ENCODE assay signal across 17 cellular contexts in the genomic region with DNA sequence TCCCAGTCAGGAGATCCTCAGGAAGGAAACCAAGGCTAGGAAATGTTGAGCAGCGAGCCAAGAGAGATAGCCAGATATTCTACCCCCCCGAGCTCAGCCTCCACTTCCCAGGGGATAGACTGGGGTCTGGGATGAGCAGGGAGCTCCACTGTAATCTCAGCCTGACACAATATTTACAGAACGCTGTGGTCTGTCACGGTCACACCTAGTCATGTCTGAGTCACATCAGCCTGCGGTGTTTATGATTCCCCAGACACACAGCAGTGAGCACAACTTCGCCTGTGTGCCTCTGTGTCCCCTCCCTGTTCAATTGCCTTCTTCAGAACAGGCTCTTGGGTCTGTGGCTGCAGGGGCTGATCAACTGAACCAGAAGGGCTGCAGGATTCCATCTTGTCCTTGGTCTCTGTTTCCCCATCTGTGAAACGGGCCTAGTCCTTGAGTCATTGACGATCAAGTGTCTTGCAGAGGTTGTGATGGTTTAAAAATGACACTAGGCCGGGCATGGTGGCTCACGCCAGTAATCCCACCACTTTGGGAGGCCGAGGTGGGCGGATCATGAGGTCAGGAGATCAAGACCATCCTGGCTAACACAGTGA. TPM values are rescaled to one million over a fixed set of nuclear protein-coding genes. Genes with fewer than 3 reads are reported as not detected.
DNase-seq lines count a peak whose midpoint lies in the region; ATAC-seq and FAIRE-seq lines count a peak whose summit lies in the region.
"Had no signal": no experiment of that assay in that cellular context is flagged by ENCODE, and none has a peak within 500 bp of the region (broad histone marks: within the 10 kb centered on the region; RNA-seq: fewer than 3 reads in every experiment).

No MANE protein-coding gene starts in this region.

- FAIRE-seq in RCC 7860 (lab: Jason Lieb, UNC): peak; percentile 90

- no peak for DNase-seq in activated T-cell treated with anti-CD3 and anti-CD28 coated beads, Interleukin-2, amount 50 U/mL, for 72 hours
- DNase-seq in activated T-cell treated with anti-CD3 and anti-CD28 coated beads, Interleukin-2, amount 50 U/mL, for 48 hours: no peak
- DNase-seq in RCC 7860 (ENCODE audit: low spot score) (peak; percentile 86), epithelial cell of prostate (ENCODE audit: low read depth, low spot score) (peak; percentile 33), SKM-1 (lab: John Stamatoyannopoulos, UW; ENCODE audit: unreplicated experiment) (no peak)
- no peak for DNase-seq in effector CD4-positive, alpha-beta T cell
- DNase-seq: activated CD4-positive, alpha-beta T cell treated with anti-CD3 and anti-CD28 coated beads, Interleukin-2, amount 10 ng/mL, durations not matched to agents 24 days and 14 days; activated effector memory CD4-positive, alpha-beta T cell treated with anti-CD3 and anti-CD28 coated beads, Interleukin-2, amount 50 U/mL, for 16 hours; central memory CD4-positive, alpha-beta T cell; immature natural killer cell; NCI-H1105 had no signal

- H3K36me3 Mint-ChIP-seq in activated T-cell treated with anti-CD3 and anti-CD28 coated beads, Interleukin-2, amount 50 U/mL, for 72 hours (ENCODE audit: insufficient read depth in 2 of 2): no peaks in the 10 kb centered on the region
- H3K36me3 Mint-ChIP-seq: immature natural killer cell had no signal

- H3K9ac ChIP-seq in skeletal muscle satellite cell (ENCODE audit: low read depth, low read length): no peak overlapping the region

- no peaks in the 10 kb centered on the region for H3K9me3 Mint-ChIP-seq in activated T-cell treated with anti-CD3 and anti-CD28 coated beads, Interleukin-2, amount 50 U/mL, for 72 hours
- H3K9me3 Mint-ChIP-seq: activated CD4-positive, alpha-beta T cell treated with anti-CD3 and anti-CD28 coated beads, Interleukin-2, amount 10 ng/mL, durations not matched to agents 24 days and 14 days; neural crest cell had no signal

- peaks cover 10% of the 10 kb centered on the region for H3K4me1 ChIP-seq in skeletal muscle satellite cell (ENCODE audit: control insufficient read depth, insufficient read depth, low read length)

- H3K27ac Mint-ChIP-seq in activated T-cell treated with anti-CD3 and anti-CD28 coated beads, Interleukin-2, amount 50 U/mL, for 72 hours: no peak overlapping the region
- H3K27ac Mint-ChIP-seq: activated CD4-positive, alpha-beta T cell treated with anti-CD3 and anti-CD28 coated beads, Interleukin-2, amount 10 ng/mL, durations not matched to agents 24 days and 14 days; immature natural killer cell had no signal

- peak overlapping the region; percentile 46 for H3K4me2 ChIP-seq in skeletal muscle satellite cell (ENCODE audit: low read length)

- no peaks in the 10 kb centered on the region for H3K9me3 ChIP-seq in skeletal muscle satellite cell (replicated peaks; ENCODE audit: low read length)
- H3K9me3 ChIP-seq: esophagus muscularis mucosa had no signal

- H3K4me3 Mint-ChIP-seq in activated T-cell treated with anti-CD3 and anti-CD28 coated beads, Interleukin-2, amount 50 U/mL, for 72 hours: no peak overlapping the region
- H3K4me3 Mint-ChIP-seq: activated CD4-positive, alpha-beta T cell treated with anti-CD3 and anti-CD28 coated beads, Interleukin-2, amount 10 ng/mL, durations not matched to agents 24 days and 14 days; immature natural killer cell; neural crest cell had no signal

- H3K36me3 ChIP-seq in skeletal muscle satellite cell (ENCODE audit: insufficient read depth, low read length): no peaks in the 10 kb centered on the region
- H3K36me3 ChIP-seq: esophagus muscularis mucosa had no signal

- H3K27ac ChIP-seq in epithelial cell of prostate: no peak overlapping the region
- H3K27ac ChIP-seq: esophagus muscularis mucosa, HL-60 had no signal

- H3K27me3 Mint-ChIP-seq in activated T-cell treated with anti-CD3 and anti-CD28 coated beads, Interleukin-2, amount 50 U/mL, for 72 hours (ENCODE audit: low read depth): peaks cover 4% of the 10 kb centered on the region

- peak; percentile 62 to 85 for ATAC-seq in activated T-cell treated with anti-CD3 and anti-CD28 coated beads, Interleukin-2, amount 50 U/mL, for 72 hours (replicated peaks in 1 of 2)
- ATAC-seq in HG03457 (IDR thresholded peaks at IDR 0.05; ENCODE audit: unreplicated experiment): no peak

- H3K27me3 ChIP-seq in skeletal muscle satellite cell (ENCODE audit: control insufficient read depth, insufficient read depth, low read length): peaks cover 45% of the 10 kb centered on the region
- H3K27me3 ChIP-seq: esophagus muscularis mucosa had no signal

- H3K4me3 ChIP-seq in skeletal muscle satellite cell (ENCODE audit: low read length): no peak overlapping the region
- H3K4me3 ChIP-seq: esophagus muscularis mucosa had no signal

- no peaks in the 10 kb centered on the region for H3K4me1 Mint-ChIP-seq in activated T-cell treated with anti-CD3 and anti-CD28 coated beads, Interleukin-2, amount 50 U/mL, for 72 hours (ENCODE audit: low read depth)
- H3K4me1 Mint-ChIP-seq: activated CD4-positive, alpha-beta T cell treated with anti-CD3 and anti-CD28 coated beads, Interleukin-2, amount 10 ng/mL, durations not matched to agents 24 days and 14 days; immature natural killer cell had no signal

RNA-seq across cellular contexts. Expression of gene PRRX2, which starts 8.6 kb away (rescaled TPM):
- 1 to 10 TPM; 3.3 to 6.1 TPM for total RNA-seq in activated T-cell treated with anti-CD3 and anti-CD28 coated beads, Interleukin-2, amount 50 U/mL, for 72 hours
- total RNA-seq in skeletal muscle satellite cell (2012; rRNA removed): 4.6 and 5.5 TPM in 2 replicates

RNA-seq across cellular contexts. Expression of gene ASB6, which starts 14.9 kb away (rescaled TPM):
- total RNA-seq in activated T-cell treated with anti-CD3 and anti-CD28 coated beads, Interleukin-2, amount 50 U/mL, for 72 hours: 10 to 100 TPM; 16.9 to 20.2 TPM
- 17.7 and 19.0 TPM in 2 replicates for total RNA-seq in skeletal muscle satellite cell (2012; rRNA removed)

RNA-seq across cellular contexts. Expression of gene NTMT1, which starts 30.9 kb away (rescaled TPM):
- 10 to 100 TPM; 39.3 to 51.9 TPM for total RNA-seq in activated T-cell treated with anti-CD3 and anti-CD28 coated beads, Interleukin-2, amount 50 U/mL, for 72 hours
- total RNA-seq in skeletal muscle satellite cell (2012; rRNA removed): 26.4 and 41.9 TPM in 2 replicates

RNA-seq across cellular contexts. Expression of gene C9orf50, which starts 36.0 kb away (rescaled TPM):
- total RNA-seq in activated T-cell treated with anti-CD3 and anti-CD28 coated beads, Interleukin-2, amount 50 U/mL, for 72 hours: under 1 TPM in 1 of 2 donors, not detected in 1; 0.31 TPM
- not detected in 2 replicates for total RNA-seq in skeletal muscle satellite cell (2012; rRNA removed)
- total RNA-seq: activated CD4-positive, alpha-beta T cell treated with anti-CD3 and anti-CD28 coated beads, Interleukin-2, amount 10 ng/mL, durations not matched to agents 24 days and 14 days; urinary bladder had no signal

Comparison
In these comparisons a context has a peak if more than half of its experiments do, and no peak if none do; other contexts are left out.
1. DNase-seq: peak in RCC 7860 (single experiment) and epithelial cell of prostate (single experiment); none in activated T-cell treated with anti-CD3 and anti-CD28 coated beads, Interleukin-2, amount 50 U/mL, for 72 hours (0 of 2), activated T-cell treated with anti-CD3 and anti-CD28 coated beads, Interleukin-2, amount 50 U/mL, for 48 hours (0 of 2), SKM-1 (single experiment) and effector CD4-positive, alpha-beta T cell (single experiment).